In the genomic region with DNA sequence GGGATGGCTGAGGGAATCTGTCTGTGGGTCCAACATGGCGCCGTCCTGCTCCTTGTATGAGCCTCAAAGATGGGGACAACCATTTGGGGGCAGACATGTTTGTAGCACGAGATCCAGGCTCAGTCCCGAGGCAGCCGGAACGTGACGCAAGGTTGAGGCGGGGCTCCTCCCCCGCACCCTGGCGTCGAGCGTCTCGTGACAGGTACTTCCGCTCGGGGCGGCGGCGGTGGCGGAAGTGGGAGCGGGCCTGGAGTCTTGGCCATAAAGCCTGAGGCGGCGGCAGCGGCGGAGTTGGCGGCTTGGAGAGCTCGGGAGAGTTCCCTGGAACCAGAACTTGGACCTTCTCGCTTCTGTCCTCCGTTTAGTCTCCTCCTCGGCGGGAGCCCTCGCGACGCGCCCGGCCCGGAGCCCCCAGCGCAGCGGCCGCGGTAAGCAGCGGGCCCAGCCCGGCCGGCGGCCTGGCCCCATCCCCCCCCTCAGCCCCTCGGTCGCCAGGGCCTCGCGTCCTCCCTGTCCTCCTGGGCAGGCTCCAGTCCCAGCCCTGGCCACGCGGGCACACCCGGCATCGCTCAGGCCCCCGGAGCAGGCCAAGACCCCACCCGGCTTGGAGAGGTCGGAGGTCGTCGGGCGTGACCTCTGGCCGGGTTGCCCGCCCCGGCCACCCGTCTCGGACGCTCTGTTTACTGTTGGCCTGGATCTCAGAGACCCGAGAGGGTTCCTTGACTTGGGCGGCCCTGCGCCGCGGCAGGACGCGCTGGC, we compare ENCODE assay signal across 8 cellular contexts. TPM values are rescaled to one million over a fixed set of nuclear protein-coding genes. Genes with fewer than 3 reads are reported as not detected.
DNase-seq lines count a peak whose midpoint lies in the region; ATAC-seq and TF ChIP-seq lines count a peak whose summit lies in the region.

RAB7A (plus strand) TSS at position 252 of the 759 bp plus-strand sequence. CDS start 69,185 bp downstream, outside the sequence.

- peaks cover 11% of the 10 kb centered on the region for H3K27me3 Mint-ChIP-seq in T-helper 17 cell

- peak within 1 kb of the TSS; percentile 90 for H3K27ac Mint-ChIP-seq in T-helper 17 cell

- H3K4me3 Mint-ChIP-seq in T-helper 17 cell, result peak within 1 kb of the TSS; percentile 98

- under 1% methylated on average over 67 of the region's 71 CpGs for WGBS in prostate gland
- WGBS in urinary bladder, result under 1% methylated on average over 71 of the region's 71 CpGs

- H3K27me3 ChIP-seq in left ventricle myocardium inferior (ENCODE audit: low read depth) (no peaks in the 10 kb centered on the region), prostate gland (replicated peaks; ENCODE audit: insufficient read depth) (no peaks in the 10 kb centered on the region)

- peak; percentile 91 for TF ChIP-seq POLR2A in GM15510 (IDR thresholded peaks at IDR 0.05; ENCODE audit: borderline replicate concordance, extremely low read depth, insufficient read length)
- peak; percentile 96 for TF ChIP-seq POLR2A in prostate gland (IDR thresholded peaks at IDR 0.05)

- intact Hi-C loops in left ventricle myocardium inferior (cut with micrococcal nuclease), result no loop called here
- intact Hi-C loops in prostate gland (cut with DNase I), result loop anchor here (2.0 to 5.0 kb wide), 3 partner anchors 44 to 75 kb away; partner anchors contain the start of gene RPN1

- H3K36me3 Mint-ChIP-seq in T-helper 17 cell (ENCODE audit: low read depth), result peaks cover 2% of the 10 kb centered on the region

- DNase-seq in NCI-H1694 treated with DMSO at 0.1 percent for 48 hours (lab: John Stamatoyannopoulos, UW) (peak; percentile 97), T-helper 17 cell (peak; percentile 93 to 95 (median 94)), amygdala (lab: John Stamatoyannopoulos, UW) (peak; percentile 68 to 99 (median 96)), left ventricle myocardium inferior (peak; percentile 98), prostate gland (ENCODE audit: low spot score) (peak; percentile 98)

- H3K9me3 ChIP-seq in T-helper 17 cell (ENCODE audit: control insufficient read depth, low read length, poor library complexity, severe bottlenecking), result no peaks in the 10 kb centered on the region
- H3K9me3 ChIP-seq in left ventricle myocardium inferior (replicated peaks), result no peaks in the 10 kb centered on the region
- no peaks in the 10 kb centered on the region for H3K9me3 ChIP-seq in prostate gland

- ATAC-seq in HG02885 (IDR thresholded peaks at IDR 0.05; ENCODE audit: poor library complexity, unreplicated experiment), result peak; percentile 90
- ATAC-seq in T-helper 17 cell, result peak; percentile 96

- no peaks in the 10 kb centered on the region for H3K36me3 ChIP-seq in left ventricle myocardium inferior
- H3K36me3 ChIP-seq in prostate gland, result no peaks in the 10 kb centered on the region
- H3K36me3 ChIP-seq in urinary bladder (ENCODE audit: insufficient read depth), result no peaks in the 10 kb centered on the region

- TF ChIP-seq CTCF in left ventricle myocardium inferior (IDR thresholded peaks at IDR 0.05; ENCODE audit: borderline replicate concordance) (no peak), prostate gland (IDR thresholded peaks at IDR 0.05) (peak in 3 of 4 experiments; percentile 10 to 27 (median 18))

- peaks cover 37% of the 10 kb centered on the region for H3K4me1 Mint-ChIP-seq in T-helper 17 cell

- H3K4me3 ChIP-seq in left ventricle myocardium inferior (peak within 1 kb of the TSS; percentile 98), prostate gland (peak within 1 kb of the TSS; percentile 99 to 100), urinary bladder (ENCODE audit: low read depth, low read length) (peak within 1 kb of the TSS; percentile 96)

- peaks cover 56% of the 10 kb centered on the region for H3K4me1 ChIP-seq in left ventricle myocardium inferior
- H3K4me1 ChIP-seq in prostate gland (replicated peaks), result peaks cover 2% of the 10 kb centered on the region
- peaks cover 2% of the 10 kb centered on the region for H3K4me1 ChIP-seq in urinary bladder (ENCODE audit: insufficient read depth)

- H3K27ac ChIP-seq in left ventricle myocardium inferior (replicated peaks), result peak within 1 kb of the TSS; percentile 97
- peak within 1 kb of the TSS; percentile 97 for H3K27ac ChIP-seq in prostate gland
- peak within 1 kb of the TSS; percentile 94 for H3K27ac ChIP-seq in urinary bladder (ENCODE audit: low read depth)

RNA-seq across cellular contexts. Expression of gene RAB7A, which starts in this region (rescaled TPM):
- total RNA-seq in T-helper 17 cell (100 to 1,000 TPM; 145 to 166 TPM), left ventricle myocardium inferior (242 TPM), prostate gland (100 to 1,000 TPM in 1 of 2 donors, 10 to 100 TPM in 1; 88.2 to 125 TPM), urinary bladder (38.0 TPM)
- polyA plus RNA-seq in urinary bladder, result 179 TPM

Comparison
In these comparisons a context has a peak if more than half of its experiments do, and no peak if none do; other contexts are left out.
1. Peak in every context shown above with its lines: DNase-seq, ATAC-seq, H3K4me3 ChIP-seq and H3K27ac ChIP-seq.